1 cellular context compared by ENCODE assay signal in the genomic region with DNA sequence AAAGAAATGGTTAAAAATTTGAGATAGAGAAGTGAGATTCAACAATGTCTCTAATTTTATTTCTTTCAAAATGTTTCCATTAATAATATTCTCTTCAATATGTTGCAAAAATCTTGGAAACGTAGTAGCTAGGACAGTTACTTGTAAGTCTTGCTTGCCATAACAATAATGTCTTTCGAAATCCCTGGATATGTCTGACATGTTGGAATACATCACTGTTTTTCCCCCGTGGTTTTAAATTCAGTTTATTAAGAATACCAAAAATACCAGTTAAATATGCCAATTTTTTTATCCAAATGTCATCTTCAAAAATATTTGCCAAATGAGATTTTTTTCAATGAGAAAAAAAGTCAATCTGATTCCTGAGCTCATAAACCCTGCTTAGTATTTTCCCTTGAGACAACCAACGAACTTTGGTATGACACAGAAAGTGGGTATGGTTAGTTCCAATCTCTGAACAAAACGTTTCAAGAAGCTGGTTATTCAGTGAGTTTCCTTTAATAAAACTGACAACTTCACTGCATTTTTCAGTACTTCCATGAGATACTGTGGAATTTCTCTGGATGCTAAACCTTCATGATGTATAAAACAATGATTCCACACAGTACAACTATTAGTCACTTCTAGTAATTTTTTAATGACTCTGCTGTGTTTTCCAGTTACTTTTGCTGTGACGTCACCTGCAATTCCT.
TF ChIP-seq lines count a peak whose summit lies in the region.

No MANE protein-coding gene starts in this region.

TF ChIP-seq in IMR-90, 13 proteins besides CTCF, POLR2A, EP300 and RAD21 (continued from another document):
- TF ChIP-seq NFE2L2 (IDR thresholded peaks at IDR 0.05; ENCODE audit: low read depth, low read length) = no peak
- no peak for TF ChIP-seq RFX5 (IDR thresholded peaks at IDR 0.05; ENCODE audit: low read depth, low read length)
- no peak for TF ChIP-seq BHLHE40 (IDR thresholded peaks at IDR 0.05; ENCODE audit: low read depth, low read length)
- TF ChIP-seq MAFK (IDR thresholded peaks at IDR 0.05; ENCODE audit: low read depth, low read length) = no peak
- no peak for TF ChIP-seq FOS (IDR thresholded peaks at IDR 0.05; ENCODE audit: low read depth, low read length)
- TF ChIP-seq, protein P1, sequence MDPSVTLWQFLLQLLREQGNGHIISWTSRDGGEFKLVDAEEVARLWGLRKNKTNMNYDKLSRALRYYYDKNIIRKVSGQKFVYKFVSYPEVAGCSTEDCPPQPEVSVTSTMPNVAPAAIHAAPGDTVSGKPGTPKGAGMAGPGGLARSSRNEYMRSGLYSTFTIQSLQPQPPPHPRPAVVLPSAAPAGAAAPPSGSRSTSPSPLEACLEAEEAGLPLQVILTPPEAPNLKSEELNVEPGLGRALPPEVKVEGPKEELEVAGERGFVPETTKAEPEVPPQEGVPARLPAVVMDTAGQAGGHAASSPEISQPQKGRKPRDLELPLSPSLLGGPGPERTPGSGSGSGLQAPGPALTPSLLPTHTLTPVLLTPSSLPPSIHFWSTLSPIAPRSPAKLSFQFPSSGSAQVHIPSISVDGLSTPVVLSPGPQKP (IDR thresholded peaks at IDR 0.05; ENCODE audit: borderline replicate concordance, low read depth, low read length) = no peak
- no peak for TF ChIP-seq SMC3 (IDR thresholded peaks at IDR 0.05; ENCODE audit: low read depth, low read length)
- TF ChIP-seq CHD1 (IDR thresholded peaks at IDR 0.05; ENCODE audit: low read depth, low read length) = no peak
